8 cellular contexts compared by ENCODE assay signal in genomic region chr6:26027491-26028211, GRCh38. TPM values are rescaled to one million over a fixed set of nuclear protein-coding genes. Genes with fewer than 3 reads are reported as not detected.
A peak's percentile ranks its signal among the peaks of the same experiment; 100 is the strongest.
DNase-seq lines count a peak whose midpoint lies in the region; ATAC-seq lines count a peak whose summit lies in the region.

No MANE protein-coding gene starts in this region.

- CTCF ChIA-PET in activated CD8-positive, alpha-beta T cell treated with anti-CD3 and anti-CD28 coated beads, Interleukin-2, amount 10 ng/mL, durations not matched to agents 7 days and 5 days (lab: Charles Lee) = interaction anchor here (1.4 to 3.5 kb wide), 2 partner anchors 11 to 19 kb away, joined by 4 to 26 read pairs; a partner anchor contains a TSS

- intact Hi-C loops in head of caudate nucleus (cut with DNase I) = no loop called here

- H3K27me3 ChIP-seq in iPS-20b (ENCODE audit: insufficient read depth, low read length) (no peaks in the 10 kb centered on the region), stomach smooth muscle (ENCODE audit: control insufficient read depth in 1 of 2, insufficient read depth in 2 of 2, low read length in 2 of 2) (no peaks in the 10 kb centered on the region)

- POLR2A ChIA-PET in activated CD8-positive, alpha-beta T cell treated with anti-CD3 and anti-CD28 coated beads, Interleukin-2, amount 10 ng/mL, durations not matched to agents 7 days and 5 days (lab: Charles Lee) = interaction anchor here (1.1 to 19.5 kb wide), 26 partner anchors 8 to 1866 kb away, joined by 3 to 1951 read pairs (median 26); a partner anchor contains a TSS

- H3K4me3 ChIP-seq in iPS-20b (ENCODE audit: low read length) = peak overlapping the region; percentile 80
- H3K4me3 ChIP-seq in stomach smooth muscle (ENCODE audit: low read length in 2 of 2) = peak overlapping the region; percentile 72 to 85

- H3K27ac ChIP-seq in iPS-20b (ENCODE audit: low read length) = peak overlapping the region; percentile 90
- peak overlapping the region; percentile 91 for H3K27ac ChIP-seq in stomach smooth muscle (ENCODE audit: low read length)

- peak overlapping the region; percentile 99 for H3K27ac Mint-ChIP-seq in activated CD8-positive, alpha-beta T cell treated with anti-CD3 and anti-CD28 coated beads, Interleukin-2, amount 10 ng/mL, durations not matched to agents 7 days and 5 days

- peak overlapping the region; percentile 89 for H3K9ac ChIP-seq in iPS-20b (ENCODE audit: low read depth, low read length)
- peak overlapping the region; percentile 76 to 90 for H3K9ac ChIP-seq in stomach smooth muscle (ENCODE audit: low read length in 2 of 2)

- no peaks in the 10 kb centered on the region for H3K9me3 ChIP-seq in iPS-20b (ENCODE audit: insufficient read depth, low read depth, low read length)
- no peaks in the 10 kb centered on the region for H3K9me3 ChIP-seq in stomach smooth muscle (ENCODE audit: control insufficient read depth in 2 of 2, low read length in 2 of 2)

- peaks cover 16% of the 10 kb centered on the region for H3K36me3 Mint-ChIP-seq in activated CD8-positive, alpha-beta T cell treated with anti-CD3 and anti-CD28 coated beads, Interleukin-2, amount 10 ng/mL, durations not matched to agents 7 days and 5 days (ENCODE audit: low read depth)

- H3K9me3 Mint-ChIP-seq in activated CD8-positive, alpha-beta T cell treated with anti-CD3 and anti-CD28 coated beads, Interleukin-2, amount 10 ng/mL, durations not matched to agents 7 days and 5 days (ENCODE audit: insufficient read depth) = no peaks in the 10 kb centered on the region

- DNase-seq in NCI-H524 treated with DMSO at 0.1 percent for 48 hours (lab: John Stamatoyannopoulos, UW) (peak; percentile 79), NCI-H524 (lab: John Stamatoyannopoulos, UW) (no peak), activated gamma-delta T cell (lab: John Stamatoyannopoulos, UW) (no peak), SW 1271 (lab: John Stamatoyannopoulos, UW) (no peak), head of caudate nucleus (no peak)
- no peak for DNase-seq in activated CD8-positive, alpha-beta T cell treated with anti-CD3 and anti-CD28 coated beads, Interleukin-2, amount 10 ng/mL, durations not matched to agents 7 days and 5 days

- H3K27me3 Mint-ChIP-seq in activated CD8-positive, alpha-beta T cell treated with anti-CD3 and anti-CD28 coated beads, Interleukin-2, amount 10 ng/mL, durations not matched to agents 7 days and 5 days (ENCODE audit: low read depth) = peaks cover 3% of the 10 kb centered on the region

- H3K36me3 ChIP-seq in iPS-20b (ENCODE audit: insufficient read depth, low read depth, low read length) (no peaks in the 10 kb centered on the region), stomach smooth muscle (ENCODE audit: control insufficient read depth in 2 of 2, insufficient read depth in 2 of 2, low read length in 2 of 2) (no peaks in the 10 kb centered on the region)

- H3K4me3 Mint-ChIP-seq in activated CD8-positive, alpha-beta T cell treated with anti-CD3 and anti-CD28 coated beads, Interleukin-2, amount 10 ng/mL, durations not matched to agents 7 days and 5 days = peak overlapping the region; percentile 86

- no peak for ATAC-seq in activated CD8-positive, alpha-beta T cell treated with anti-CD3 and anti-CD28 coated beads, Interleukin-2, amount 10 ng/mL, durations not matched to agents 7 days and 5 days

- peaks cover 77% of the 10 kb centered on the region for H3K4me1 Mint-ChIP-seq in activated CD8-positive, alpha-beta T cell treated with anti-CD3 and anti-CD28 coated beads, Interleukin-2, amount 10 ng/mL, durations not matched to agents 7 days and 5 days (ENCODE audit: low read depth)

- H3K4me1 ChIP-seq in iPS-20b (ENCODE audit: insufficient read depth, low read length) (peaks cover 34% of the 10 kb centered on the region), stomach smooth muscle (ENCODE audit: control insufficient read depth, insufficient read depth, low read length) (peaks cover 14% of the 10 kb centered on the region)

RNA-seq across cellular contexts. Expression of gene HFE, which starts 59.6 kb away (rescaled TPM):
- total RNA-seq in activated CD8-positive, alpha-beta T cell treated with anti-CD3 and anti-CD28 coated beads, Interleukin-2, amount 10 ng/mL, durations not matched to agents 7 days and 5 days = 1 to 10 TPM; 4.3 TPM
